10 cellular contexts compared by ENCODE assay signal in genomic region chr13:48043789-48044503, GRCh38. TPM values are rescaled to one million over a fixed set of nuclear protein-coding genes. Genes with fewer than 3 reads are reported as not detected.
DNase-seq lines count a peak whose midpoint lies in the region; ATAC-seq and FAIRE-seq lines count a peak whose summit lies in the region.
"Had no signal": no experiment of that assay in that cellular context is flagged by ENCODE, and none has a peak within 500 bp of the region (broad histone marks: within the 10 kb centered on the region; RNA-seq: fewer than 3 reads in every experiment).

No MANE protein-coding gene starts in this region.

- H3K4me1 Mint-ChIP-seq in activated T-helper 2 cell treated with anti-CD3 and anti-CD28 coated beads, Interferon-gamma antibody, Interleukin-2, Interleukin-4, amounts not matched to agents 10 μg/mL and 5 μg/mL and 100 μg/mL, durations not matched to agents 14 hours and 24 hours and 36 hours (ENCODE audit: low read depth) = peaks cover 36% of the 10 kb centered on the region

- H3K27ac Mint-ChIP-seq in activated T-helper 2 cell treated with anti-CD3 and anti-CD28 coated beads, Interferon-gamma antibody, Interleukin-2, Interleukin-4, amounts not matched to agents 10 μg/mL and 5 μg/mL and 100 μg/mL, durations not matched to agents 14 hours and 24 hours and 36 hours = peak overlapping the region; percentile 87

- peak overlapping the region; percentile 57 for H3K4me3 Mint-ChIP-seq in activated T-helper 2 cell treated with anti-CD3 and anti-CD28 coated beads, Interferon-gamma antibody, Interleukin-2, Interleukin-4, amounts not matched to agents 10 μg/mL and 5 μg/mL and 100 μg/mL, durations not matched to agents 14 hours and 24 hours and 36 hours (ENCODE audit: low read depth)

- peaks cover 58% of the 10 kb centered on the region for H3K36me3 Mint-ChIP-seq in activated T-helper 2 cell treated with anti-CD3 and anti-CD28 coated beads, Interferon-gamma antibody, Interleukin-2, Interleukin-4, amounts not matched to agents 10 μg/mL and 5 μg/mL and 100 μg/mL, durations not matched to agents 14 hours and 24 hours and 36 hours (ENCODE audit: low read depth)

- no peaks in the 10 kb centered on the region for H3K27me3 Mint-ChIP-seq in activated T-helper 2 cell treated with anti-CD3 and anti-CD28 coated beads, Interferon-gamma antibody, Interleukin-2, Interleukin-4, amounts not matched to agents 10 μg/mL and 5 μg/mL and 100 μg/mL, durations not matched to agents 14 hours and 24 hours and 36 hours (ENCODE audit: low read depth)

- intact Hi-C loops in activated T-helper 2 cell treated with anti-CD3 and anti-CD28 coated beads, Interferon-gamma antibody, Interleukin-2, Interleukin-4, amounts not matched to agents 10 μg/mL and 5 μg/mL and 100 μg/mL, durations not matched to agents 14 hours and 24 hours and 36 hours (cut with micrococcal nuclease) = loop anchor here (5.0 kb wide), 1 partner anchor 188 kb away; the partner anchor contains the start of gene ITM2B

- no peak for FAIRE-seq in RCC 7860 (lab: Jason Lieb, UNC)
- FAIRE-seq: GM19239 had no signal

- DNase-seq in AG08396 (ENCODE audit: low spot score) (peak; percentile 50), hepatic stellate cell (ENCODE audit: low spot score) (peak; percentile 53), RCC 7860 (ENCODE audit: low spot score) (no peak), iPS-NIHi11 (ENCODE audit: low spot score) (no peak), GDM1 (lab: John Stamatoyannopoulos, UW) (no peak)
- DNase-seq in activated T-helper 2 cell treated with anti-CD3 and anti-CD28 coated beads, Interferon-gamma antibody, Interleukin-2, Interleukin-4, amounts not matched to agents 10 μg/mL and 5 μg/mL and 100 μg/mL, durations not matched to agents 14 hours and 24 hours and 36 hours (ENCODE audit: low spot score) = no peak
- DNase-seq: psoas muscle had no signal

- ATAC-seq in GM19463 (IDR thresholded peaks at IDR 0.05; ENCODE audit: unreplicated experiment) = peak; percentile 45
- ATAC-seq in GM18867 (IDR thresholded peaks at IDR 0.05; ENCODE audit: unreplicated experiment) = no peak
- ATAC-seq: psoas muscle had no signal

- H3K9me3 Mint-ChIP-seq in activated T-helper 2 cell treated with anti-CD3 and anti-CD28 coated beads, Interferon-gamma antibody, Interleukin-2, Interleukin-4, amounts not matched to agents 10 μg/mL and 5 μg/mL and 100 μg/mL, durations not matched to agents 14 hours and 24 hours and 36 hours = no peaks in the 10 kb centered on the region

RNA-seq across cellular contexts. Expression of gene NUDT15, which starts 6.4 kb away (rescaled TPM):
- total RNA-seq in activated T-helper 2 cell treated with anti-CD3 and anti-CD28 coated beads, Interferon-gamma antibody, Interleukin-2, Interleukin-4, amounts not matched to agents 10 μg/mL and 5 μg/mL and 100 μg/mL, durations not matched to agents 14 hours and 24 hours and 36 hours = 12.2 and 15.9 TPM in 2 replicates

RNA-seq across cellular contexts. Expression of gene SUCLA2, which starts 42.9 kb away (rescaled TPM):
- 42.0 and 43.7 TPM in 2 replicates for total RNA-seq in activated T-helper 2 cell treated with anti-CD3 and anti-CD28 coated beads, Interferon-gamma antibody, Interleukin-2, Interleukin-4, amounts not matched to agents 10 μg/mL and 5 μg/mL and 100 μg/mL, durations not matched to agents 14 hours and 24 hours and 36 hours

RNA-seq across cellular contexts. Expression of gene MED4, which starts 51.0 kb away (rescaled TPM):
- total RNA-seq in activated T-helper 2 cell treated with anti-CD3 and anti-CD28 coated beads, Interferon-gamma antibody, Interleukin-2, Interleukin-4, amounts not matched to agents 10 μg/mL and 5 μg/mL and 100 μg/mL, durations not matched to agents 14 hours and 24 hours and 36 hours = 56.1 and 56.3 TPM in 2 replicates

Comparison
In these comparisons a context has a peak if more than half of its experiments do, and no peak if none do; other contexts are left out.
1. DNase-seq: peak in AG08396 (single experiment) and hepatic stellate cell (single experiment); none in activated T-helper 2 cell treated with anti-CD3 and anti-CD28 coated beads, Interferon-gamma antibody, Interleukin-2, Interleukin-4, amounts not matched to agents 10 μg/mL and 5 μg/mL and 100 μg/mL, durations not matched to agents 14 hours and 24 hours and 36 hours (single experiment), RCC 7860 (single experiment), iPS-NIHi11 (single experiment) and GDM1 (single experiment).